In genomic region chr4:67522851-67523671, GRCh38 we compare ENCODE assay signal across 1 cellular context.
TF ChIP-seq lines count a peak whose summit lies in the region.

No MANE protein-coding gene starts in this region.

TF ChIP-seq in K562, 482 proteins besides CTCF, POLR2A, EP300 and RAD21 (continued from another document and continues in another):
- TF ChIP-seq THAP12 (CRISPR knock-in tag; IDR thresholded peaks at IDR 0.05) (no peak), TAF9B (IDR thresholded peaks at IDR 0.05; ENCODE audit: partially characterized antibody) (peak; percentile 52), NONO (IDR thresholded peaks at IDR 0.05; ENCODE audit: low read depth in 2 of 2, low read length in 1 of 2) (no peak), ZSCAN32 (CRISPR knock-in tag; IDR thresholded peaks at IDR 0.05) (no peak), CXXC5 (CRISPR knock-in tag; IDR thresholded peaks at IDR 0.05) (no peak), CBX8 (IDR thresholded peaks at IDR 0.05; ENCODE audit: borderline replicate concordance, extremely low read depth, low read depth, low read length, poor library complexity, severe bottlenecking) (no peak), ZMIZ1 (IDR thresholded peaks at IDR 0.05; ENCODE audit: low read depth in 2 of 2, low read length in 2 of 2) (no peak), ETS1 (conservative IDR thresholded peaks at IDR 0.05; ENCODE audit: control insufficient read depth, low read depth, low read length) (no peak), CHAMP1 (IDR thresholded peaks at IDR 0.05) (peak; percentile 78; the same call in 1 of the 2 replicates), PHF21A (IDR thresholded peaks at IDR 0.05; ENCODE audit: borderline replicate concordance, low read depth) (no peak), MAX (CRISPR knock-in tag; IDR thresholded peaks at IDR 0.05) (no peak), YBX1 (IDR thresholded peaks at IDR 0.05) (no peak), E2F6 (IDR thresholded peaks at IDR 0.05; ENCODE audit: borderline replicate concordance in 1 of 2, extremely low read depth in 1 of 2, insufficient read depth in 1 of 2, insufficient read length in 1 of 2, low read depth in 1 of 2, low read length in 1 of 2, poor library complexity in 1 of 2, severe bottlenecking in 1 of 2) (no peak), TRIM25 (IDR thresholded peaks at IDR 0.05; ENCODE audit: borderline replicate concordance) (no peak), PCBP1 (IDR thresholded peaks at IDR 0.05; ENCODE audit: low read depth, low read length, poor library complexity, severe bottlenecking) (no peak), ZFP36 (IDR thresholded peaks at IDR 0.05; ENCODE audit: low read depth, low read length, partially characterized antibody) (no peak), ZBTB2 (IDR thresholded peaks at IDR 0.05) (no peak), TAF15 (IDR thresholded peaks at IDR 0.05; ENCODE audit: low read depth, low read length) (no peak), YY1 (IDR thresholded peaks at IDR 0.05; ENCODE audit: borderline replicate concordance in 1 of 3, control insufficient read depth in 1 of 3, extremely low read depth in 1 of 3, insufficient read depth in 3 of 3, insufficient read length in 1 of 3, insufficient replicate concordance in 2 of 3, low read depth in 1 of 3, low read length in 2 of 3) (no peak), MTF1 (CRISPR knock-in tag; IDR thresholded peaks at IDR 0.05; ENCODE audit: borderline replicate concordance) (no peak), HLTF (IDR thresholded peaks at IDR 0.05) (no peak), ZNF518B (CRISPR knock-in tag; IDR thresholded peaks at IDR 0.05) (no peak), SMAD1 (IDR thresholded peaks at IDR 0.05; ENCODE audit: low read depth, low read length, partially characterized antibody) (no peak), ZNF764 (CRISPR knock-in tag; IDR thresholded peaks at IDR 0.05; ENCODE audit: low read depth) (no peak), IRF9 (tag; IDR thresholded peaks at IDR 0.05) (no peak), ZNF655 (CRISPR knock-in tag; IDR thresholded peaks at IDR 0.05) (no peak), SMARCB1 (IDR thresholded peaks at IDR 0.05; ENCODE audit: insufficient read length, low read depth) (no peak), PHTF2 (CRISPR knock-in tag; IDR thresholded peaks at IDR 0.05) (no peak), RFX5 (IDR thresholded peaks at IDR 0.05; ENCODE audit: low read depth, low read length) (no peak)
